ENCODE assay signal across 15 cellular contexts in genomic region chr17:47622179-47622549, GRCh38. TPM values are rescaled to one million over a fixed set of nuclear protein-coding genes. Genes with fewer than 3 reads are reported as not detected.
DNase-seq lines count a peak whose midpoint lies in the region; ATAC-seq and TF ChIP-seq lines count a peak whose summit lies in the region.
"Had no signal": no experiment of that assay in that cellular context is flagged by ENCODE, and none has a peak within 500 bp of the region (broad histone marks: within the 10 kb centered on the region; RNA-seq: fewer than 3 reads in every experiment).

No MANE protein-coding gene starts in this region.

- intact Hi-C loops in heart right ventricle (cut with DNase I) (loop anchor here in 1 of 10 donors (10.0 kb wide), 1 partner anchor 297 kb away; the partner anchor contains the start of gene EFCAB13), Right ventricle myocardium inferior (cut with DNase I) (no loop called here), thyroid gland (cut with DNase I) (loop anchor here (10.0 kb wide), 1 partner anchor 387 kb away; no protein-coding TSS in a partner anchor)

- ATAC-seq in heart right ventricle (no peak), Right ventricle myocardium inferior (no peak), GM18520 (IDR thresholded peaks at IDR 0.05; ENCODE audit: unreplicated experiment) (no peak)

- WGBS in heart right ventricle, 2 donors, result 39 to 40% methylated on average over 2 of the region's 2 CpGs
- 23 to 42% methylated on average over 2 of the region's 2 CpGs for WGBS in thyroid gland, 2 donors

- H3K27me3 Mint-ChIP-seq in mesothelial cell of epicardium (ENCODE audit: low read depth), result no peaks in the 10 kb centered on the region

- H3K4me3 ChIP-seq in heart right ventricle, result no peak overlapping the region
- H3K4me3 ChIP-seq in thyroid gland (replicated peaks in 1 of 3), result no peak overlapping the region
- H3K4me3 ChIP-seq: lung, pancreas, Peyer's patch had no signal

- peak overlapping the region; percentile 90 for H3K27ac Mint-ChIP-seq in mesothelial cell of epicardium
- H3K27ac Mint-ChIP-seq: T-helper 2 cell treated with Interferon-gamma antibody and Interleukin-4, amounts not matched to agents 5 μg/mL and 100 μg/mL, for 36 hours had no signal

- H3K9me3 ChIP-seq in heart right ventricle (no peaks in the 10 kb centered on the region), thyroid gland (no peaks in the 10 kb centered on the region)
- H3K9me3 ChIP-seq: pancreas, Peyer's patch had no signal

- no peaks in the 10 kb centered on the region for H3K9me3 Mint-ChIP-seq in mesothelial cell of epicardium
- H3K9me3 Mint-ChIP-seq: T-helper 2 cell treated with Interferon-gamma antibody and Interleukin-4, amounts not matched to agents 5 μg/mL and 100 μg/mL, for 36 hours had no signal

- H3K4me1 Mint-ChIP-seq in mesothelial cell of epicardium, result peaks cover 17% of the 10 kb centered on the region

- H3K4me1 ChIP-seq in heart right ventricle (peaks cover 0 to 49% (median 34%) of the 10 kb centered on the region in 9 donors), thyroid gland (peaks cover 21 to 39% of the 10 kb centered on the region in 2 donors)
- H3K4me1 ChIP-seq: Peyer's patch had no signal

- no peak for TF ChIP-seq POLR2A in thyroid gland (IDR thresholded peaks at IDR 0.05)

- H3K27ac ChIP-seq in heart right ventricle, result peak overlapping the region in 8 of 10 donors; percentile 28 to 71 (median 58)
- peak overlapping the region; percentile 68 to 71 (median 69) for H3K27ac ChIP-seq in thyroid gland

- H3K36me3 Mint-ChIP-seq in mesothelial cell of epicardium, result peaks cover 28% of the 10 kb centered on the region

- TF ChIP-seq CTCF in heart right ventricle (IDR thresholded peaks at IDR 0.05), result no peak
- TF ChIP-seq CTCF in mesothelial cell of epicardium (IDR thresholded peaks at IDR 0.05; ENCODE audit: unreplicated experiment), result no peak
- TF ChIP-seq CTCF in thyroid gland (IDR thresholded peaks at IDR 0.05), result no peak

- DNase-seq in heart right ventricle (no peak), Right ventricle myocardium inferior (ENCODE audit: missing footprints) (no peak), astrocyte of the hippocampus (ENCODE audit: low read depth, low spot score) (peak; percentile 19), mesothelial cell of epicardium (ENCODE audit: low spot score in 2 of 2, unreplicated experiment in 2 of 2) (no peak), thyroid gland (no peak), inferior parietal cortex (ENCODE audit: extremely low spot score) (no peak), NCI-H2107 treated with DMSO at 0.1 percent for 48 hours (lab: John Stamatoyannopoulos, UW; ENCODE audit: unreplicated experiment) (no peak)
- DNase-seq: NCI-H1417 treated with DMSO at 0.1 percent for 48 hours; NCI-H526; pancreas; Peyer's patch; stimulated activated CD4-positive, alpha-beta T cell treated with anti-CD3 and anti-CD28 coated beads, Interleukin-2, amount 100 ng/mL, for 24 hours had no signal

- H3K4me3 Mint-ChIP-seq in mesothelial cell of epicardium, result no peak overlapping the region
- H3K4me3 Mint-ChIP-seq: T-helper 2 cell treated with Interferon-gamma antibody and Interleukin-4, amounts not matched to agents 5 μg/mL and 100 μg/mL, for 36 hours had no signal

- H3K27me3 ChIP-seq in heart right ventricle, result no peaks in the 10 kb centered on the region
- no peaks in the 10 kb centered on the region for H3K27me3 ChIP-seq in thyroid gland
- H3K27me3 ChIP-seq: pancreas, Peyer's patch had no signal

- H3K36me3 ChIP-seq in heart right ventricle (peaks cover 0 to 94% (median 22%) of the 10 kb centered on the region in 9 donors), thyroid gland (peaks cover 22 to 29% of the 10 kb centered on the region in 2 donors)

RNA-seq across cellular contexts. Expression of gene KPNB1, which starts 27.6 kb away (rescaled TPM):
- total RNA-seq in heart right ventricle (100 to 1,000 TPM; 167 to 236 (median 190) TPM), Right ventricle myocardium inferior (166 TPM), mesothelial cell of epicardium (284 to 314 TPM (median 302 TPM) in 3 replicates), thyroid gland (100 to 1,000 TPM; 134 to 207 (median 170) TPM)
- polyA plus RNA-seq in heart right ventricle, result 10 to 100 TPM; 30.6 to 66.4 TPM
